37 cellular contexts compared by ENCODE assay signal in genomic region chrX:148047216-148047615, GRCh38.
"Had no signal": no experiment of that assay in that cellular context is flagged by ENCODE, and none has a peak within 500 bp of the region (broad histone marks: within the 10 kb centered on the region; RNA-seq: fewer than 3 reads in every experiment).

No MANE protein-coding gene starts in this region.

- H3K4me3 Mint-ChIP-seq: activated B cell treated with CpG ODN at 0.5 μM for 24 hours; activated CD4-positive, alpha-beta memory T cell treated with anti-CD3 and anti-CD28 coated beads for 36 hours; activated CD4-positive, alpha-beta T cell treated with anti-CD3 and anti-CD28 coated beads, Interleukin-2, amount 10 ng/mL, durations not matched to agents 24 days and 14 days; activated CD8-positive, alpha-beta T cell treated with anti-CD3 and anti-CD28 coated beads for 36 hours; activated naive CD4-positive, alpha-beta T cell treated with anti-CD3 and anti-CD28 coated beads for 36 hours; activated naive CD8-positive, alpha-beta T cell treated with anti-CD3 and anti-CD28 coated beads for 36 hours; activated T-cell treated with anti-CD3 and anti-CD28 coated beads, Interleukin-2, amount 50 U/mL, for 4 hours; activated T-cell treated with anti-CD3 and anti-CD28 coated beads, Interleukin-2, amount 50 U/mL, for 72 hours; activated T-helper 1 cell treated with anti-CD3 and anti-CD28 coated beads, Interleukin-12 subunit alpha, Interleukin-12 subunit beta, Interleukin-2, Interleukin-4 antibody, amounts not matched to agents 30 ng/mL and 10 ng/mL and 1 ng/mL, durations not matched to agents 14 hours and 24 hours and 36 hours; activated T-helper 17 cell treated with anti-CD3 and anti-CD28 coated beads, Interleukin-2, amount 50 U/mL, for 72 hours; T-helper 1 cell treated with Interleukin-12 subunit alpha and Interleukin-12 subunit beta and Interleukin-4 antibody, amounts not matched to agents 30 μg/mL and 1 μg/mL, for 36 hours; T-helper 2 cell treated with Interferon-gamma antibody and Interleukin-4, amounts not matched to agents 5 μg/mL and 100 μg/mL, for 36 hours had no signal

- H3K27me3 Mint-ChIP-seq: activated B cell treated with CpG ODN at 0.5 μM for 24 hours; activated CD4-positive, alpha-beta memory T cell treated with anti-CD3 and anti-CD28 coated beads for 36 hours; activated CD8-positive, alpha-beta T cell treated with anti-CD3 and anti-CD28 coated beads for 36 hours; activated naive CD8-positive, alpha-beta T cell treated with anti-CD3 and anti-CD28 coated beads for 36 hours; activated T-helper 17 cell treated with anti-CD3 and anti-CD28 coated beads, Interleukin-2, amount 50 U/mL, for 72 hours had no signal

- H3K27me3 ChIP-seq: adrenal gland, ascending aorta, body of pancreas, brain microvascular endothelial cell had no signal

- H3K4me1 Mint-ChIP-seq: activated B cell treated with CpG ODN at 0.5 μM for 24 hours; activated CD4-positive, alpha-beta T cell treated with anti-CD3 and anti-CD28 coated beads, Interleukin-2, amount 10 ng/mL, durations not matched to agents 24 days and 14 days; activated naive CD8-positive, alpha-beta T cell treated with anti-CD3 and anti-CD28 coated beads for 36 hours; activated T-helper 17 cell treated with anti-CD3 and anti-CD28 coated beads, Interleukin-2, amount 50 U/mL, for 72 hours had no signal

- H3K27ac ChIP-seq: adrenal gland, ascending aorta, body of pancreas, brain microvascular endothelial cell, breast epithelium, VCaP had no signal

- ATAC-seq: activated CD8-positive, alpha-beta T cell treated with anti-CD3 and anti-CD28 coated beads for 36 hours; activated naive CD4-positive, alpha-beta T cell treated with anti-CD3 and anti-CD28 coated beads, Interleukin-2, amount 50 U/mL, for 72 hours; activated T-cell treated with anti-CD3 and anti-CD28 coated beads, Interleukin-2, amount 50 U/mL, for 4 hours; activated T-cell treated with anti-CD3 and anti-CD28 coated beads, Interleukin-2, amount 50 U/mL, for 72 hours; activated T-helper 17 cell treated with anti-CD3 and anti-CD28 coated beads, Interleukin-2, amount 50 U/mL, for 72 hours; body of pancreas had no signal

- H3K36me3 Mint-ChIP-seq: activated CD4-positive, alpha-beta memory T cell treated with anti-CD3 and anti-CD28 coated beads for 36 hours; activated naive CD4-positive, alpha-beta T cell treated with anti-CD3 and anti-CD28 coated beads, Interleukin-2, amount 50 U/mL, for 72 hours; activated naive CD8-positive, alpha-beta T cell treated with anti-CD3 and anti-CD28 coated beads for 36 hours had no signal

- H3K4me1 ChIP-seq: adrenal gland, ascending aorta, body of pancreas, breast epithelium had no signal

- H3K9me3 ChIP-seq: adrenal gland, ascending aorta, body of pancreas, breast epithelium had no signal

- H3K4me3 ChIP-seq: adrenal gland, ascending aorta, body of pancreas, breast epithelium had no signal

- H3K36me3 ChIP-seq: adrenal gland, ascending aorta, brain microvascular endothelial cell, breast epithelium had no signal

- H3K27ac Mint-ChIP-seq: activated B cell treated with CpG ODN at 0.5 μM for 24 hours; activated CD4-positive, alpha-beta memory T cell treated with anti-CD3 and anti-CD28 coated beads for 36 hours; activated CD4-positive, alpha-beta T cell treated with anti-CD3 and anti-CD28 coated beads, Interleukin-2, amount 10 ng/mL, durations not matched to agents 24 days and 14 days; activated CD8-positive, alpha-beta T cell treated with anti-CD3 and anti-CD28 coated beads for 36 hours; activated naive CD4-positive, alpha-beta T cell treated with anti-CD3 and anti-CD28 coated beads for 36 hours; activated naive CD4-positive, alpha-beta T cell treated with anti-CD3 and anti-CD28 coated beads, Interleukin-2, amount 50 U/mL, for 72 hours; activated naive CD8-positive, alpha-beta T cell treated with anti-CD3 and anti-CD28 coated beads for 36 hours; activated T-helper 1 cell treated with anti-CD3 and anti-CD28 coated beads, Interleukin-12 subunit alpha, Interleukin-12 subunit beta, Interleukin-2, Interleukin-4 antibody, amounts not matched to agents 30 ng/mL and 10 ng/mL and 1 ng/mL, durations not matched to agents 14 hours and 24 hours and 36 hours; activated T-helper 17 cell treated with anti-CD3 and anti-CD28 coated beads, Interleukin-2, amount 50 U/mL, for 72 hours; T-helper 1 cell treated with Interleukin-12 subunit alpha and Interleukin-12 subunit beta and Interleukin-4 antibody, amounts not matched to agents 30 μg/mL and 1 μg/mL, for 36 hours; T-helper 2 cell treated with Interferon-gamma antibody and Interleukin-4, amounts not matched to agents 5 μg/mL and 100 μg/mL, for 36 hours had no signal

- H3K9me3 Mint-ChIP-seq: activated B cell treated with CpG ODN at 0.5 μM for 24 hours; activated CD4-positive, alpha-beta memory T cell treated with anti-CD3 and anti-CD28 coated beads for 36 hours; activated CD4-positive, alpha-beta T cell treated with anti-CD3 and anti-CD28 coated beads, Interleukin-2, amount 10 ng/mL, durations not matched to agents 24 days and 14 days; activated CD8-positive, alpha-beta T cell treated with anti-CD3 and anti-CD28 coated beads for 36 hours; activated naive CD4-positive, alpha-beta T cell treated with anti-CD3 and anti-CD28 coated beads for 36 hours; activated naive CD4-positive, alpha-beta T cell treated with anti-CD3 and anti-CD28 coated beads, Interleukin-2, amount 50 U/mL, for 72 hours; activated naive CD8-positive, alpha-beta T cell treated with anti-CD3 and anti-CD28 coated beads for 36 hours; activated T-cell treated with anti-CD3 and anti-CD28 coated beads, Interleukin-2, amount 50 U/mL, for 4 hours; activated T-cell treated with anti-CD3 and anti-CD28 coated beads, Interleukin-2, amount 50 U/mL, for 72 hours; activated T-helper 1 cell treated with anti-CD3 and anti-CD28 coated beads, Interleukin-12 subunit alpha, Interleukin-12 subunit beta, Interleukin-2, Interleukin-4 antibody, amounts not matched to agents 30 ng/mL and 10 ng/mL and 1 ng/mL, durations not matched to agents 14 hours and 24 hours and 36 hours; activated T-helper 17 cell treated with anti-CD3 and anti-CD28 coated beads, Interleukin-2, amount 50 U/mL, for 72 hours; T-helper 1 cell treated with Interleukin-12 subunit alpha and Interleukin-12 subunit beta and Interleukin-4 antibody, amounts not matched to agents 30 μg/mL and 1 μg/mL, for 36 hours; T-helper 2 cell treated with Interferon-gamma antibody and Interleukin-4, amounts not matched to agents 5 μg/mL and 100 μg/mL, for 36 hours had no signal

- DNase-seq: activated B cell treated with CpG ODN at 0.5 μM for 24 hours; activated CD4-positive, alpha-beta memory T cell treated with anti-CD3 and anti-CD28 coated beads for 36 hours; activated CD4-positive, alpha-beta T cell treated with anti-CD3 and anti-CD28 coated beads for 4 hours; activated CD4-positive, alpha-beta T cell treated with anti-CD3 and anti-CD28 coated beads, Interleukin-2, amount 10 ng/mL, durations not matched to agents 24 days and 14 days; activated CD4-positive, alpha-beta T cell treated with anti-CD3 and anti-CD28 coated beads, Interleukin-2, amount 50 U/mL, for 1 hour; activated CD4-positive, alpha-beta T cell treated with anti-CD3 and anti-CD28 coated beads, Interleukin-2, amount 50 U/mL, for 4 hours; activated CD4-positive, CD25-positive, alpha-beta regulatory T cell treated with anti-CD3 and anti-CD28 coated beads, Interleukin-2, amount 50 U/mL, for 72 hours; activated CD8-positive, alpha-beta memory T cell treated with anti-CD3 and anti-CD28 coated beads, Interleukin-2, amount 50 U/mL, for 4 hours; activated CD8-positive, alpha-beta T cell treated with anti-CD3 and anti-CD28 coated beads for 36 hours; activated effector memory CD4-positive, alpha-beta T cell treated with anti-CD3 and anti-CD28 coated beads, Interleukin-2, amount 50 U/mL, for 16 hours; activated gamma-delta T cell treated with Interleukin-2 at 50 U/mL for 16 hours; activated naive CD4-positive, alpha-beta T cell; activated naive CD4-positive, alpha-beta T cell treated with anti-CD3 and anti-CD28 coated beads for 36 hours; activated naive CD4-positive, alpha-beta T cell treated with anti-CD3 and anti-CD28 coated beads, Interleukin-2, amount 50 U/mL, for 16 hours; activated naive CD8-positive, alpha-beta T cell treated with anti-CD3 and anti-CD28 coated beads for 36 hours; activated T-cell treated with anti-CD3 and anti-CD28 coated beads for 4 hours; activated T-cell treated with anti-CD3 and anti-CD28 coated beads, Interleukin-2, amount 50 U/mL, for 1 hour; activated T-cell treated with anti-CD3 and anti-CD28 coated beads, Interleukin-2, amount 50 U/mL, for 4 hours; activated T-cell treated with anti-CD3 and anti-CD28 coated beads, Interleukin-2, amount 50 U/mL, for 72 hours; adrenal gland; amniotic stem cell; anterior cingulate cortex; body of pancreas; brain microvascular endothelial cell; central memory CD4-positive, alpha-beta T cell; SW 1271; T-helper 1 cell; T-helper 2 cell; T-helper 9 cell had no signal
